Comparison of ENCODE assay signal across 23 cellular contexts in the genomic region with DNA sequence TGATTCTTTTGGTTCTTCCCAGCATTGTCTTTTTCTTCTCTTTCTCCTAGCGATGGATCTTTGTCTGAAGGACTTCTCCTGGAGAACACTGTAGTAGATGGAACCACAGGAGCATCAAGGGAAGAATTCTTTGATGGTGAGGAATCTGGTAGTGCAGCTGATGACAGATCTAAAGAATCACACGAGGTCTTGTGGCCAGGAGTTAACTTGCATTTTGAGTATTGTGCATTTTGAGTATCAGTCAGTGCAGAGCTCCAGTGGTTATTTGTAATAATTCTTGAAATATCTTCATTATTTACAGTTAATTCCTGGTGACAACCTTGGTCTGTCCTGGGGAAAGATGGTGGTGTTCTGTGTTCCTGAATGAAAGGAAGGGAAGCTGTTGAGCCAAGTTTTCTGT.
"Had no signal": no experiment of that assay in that cellular context is flagged by ENCODE, and none has a peak within 500 bp of the region (broad histone marks: within the 10 kb centered on the region; RNA-seq: fewer than 3 reads in every experiment).

No MANE protein-coding gene starts in this region.

- H3K4me3 ChIP-seq: left ventricle myocardium inferior, lung, mucosa of descending colon, ovary, spleen, tibial nerve, uterus had no signal

- H3K27me3 ChIP-seq: ovary, spleen, tibial nerve, uterus had no signal

- DNase-seq: hippocampal formation; kidney; left ventricle myocardium inferior; midbrain; mucosa of descending colon; naive thymus-derived CD4-positive, alpha-beta T cell; ovary; retina; right cardiac atrium; small intestine; spleen; stimulated activated CD4-positive, alpha-beta T cell treated with anti-CD3 and anti-CD28 coated beads, Interleukin-4, amount 100 ng/mL, for 24 hours; stimulated activated CD8-positive, alpha-beta memory T cell treated with anti-CD3 and anti-CD28 coated beads, Interleukin-4, amount 100 ng/mL, for 48 hours; stimulated activated naive B cell treated with anti-CD40 and anti-IgM and Interleukin-4, amounts not matched to agents 10 μg/mL and 1 μg/mL and 100 μg/mL, for 72 hours; substantia nigra; uterus had no signal

- H3K36me3 Mint-ChIP-seq: natural killer cell treated with Interleukin-12 subunit alpha and Interleukin-12 subunit beta and Interleukin-15 and Interleukin-18, amount 100 ng/mL, for 72 hours had no signal

- H3K4me1 Mint-ChIP-seq: naive thymus-derived CD4-positive, alpha-beta T cell; stimulated activated naive B cell treated with anti-CD40 and anti-IgM and Interleukin-4, amounts not matched to agents 10 μg/mL and 1 μg/mL and 100 μg/mL, for 72 hours had no signal

- H3K36me3 ChIP-seq: left ventricle myocardium inferior, ovary, spleen, uterus had no signal

- ATAC-seq: mucosa of descending colon; naive thymus-derived CD4-positive, alpha-beta T cell; natural killer cell treated with Interleukin-12 subunit alpha and Interleukin-12 subunit beta and Interleukin-15 and Interleukin-18, amount 100 ng/mL, for 72 hours; right cardiac atrium; sciatic nerve; stimulated activated naive B cell treated with anti-CD40 and anti-IgM and Interleukin-4, amounts not matched to agents 10 μg/mL and 1 μg/mL and 100 μg/mL, for 72 hours had no signal

- H3K9me3 Mint-ChIP-seq: natural killer cell treated with Interleukin-12 subunit alpha and Interleukin-12 subunit beta and Interleukin-15 and Interleukin-18, amount 100 ng/mL, for 72 hours; stimulated activated naive B cell treated with anti-CD40 and anti-IgM and Interleukin-4, amounts not matched to agents 10 μg/mL and 1 μg/mL and 100 μg/mL, for 72 hours; stimulated activated naive CD8-positive, alpha-beta T cell treated with anti-CD3 and anti-CD28 coated beads, Interleukin-15, Interleukin-2, amounts not matched to agents 100 ng/mL and 50 ng/mL, for 24 hours had no signal

- H3K27ac ChIP-seq: left ventricle myocardium inferior, ovary, spleen, tibial nerve, uterus had no signal

- H3K27me3 Mint-ChIP-seq: natural killer cell treated with Interleukin-12 subunit alpha and Interleukin-12 subunit beta and Interleukin-15 and Interleukin-18, amount 100 ng/mL, for 72 hours; progenitor cell of endocrine pancreas; type B pancreatic cell had no signal

- H3K4me1 ChIP-seq: left ventricle myocardium inferior, spleen, tibial nerve, uterus had no signal

- H3K9me3 ChIP-seq: left ventricle myocardium inferior, mucosa of descending colon, ovary, spleen, tibial nerve, uterus had no signal

- H3K4me3 Mint-ChIP-seq: naive thymus-derived CD4-positive, alpha-beta T cell; natural killer cell treated with Interleukin-12 subunit alpha and Interleukin-12 subunit beta and Interleukin-15 and Interleukin-18, amount 100 ng/mL, for 72 hours; stimulated activated naive B cell treated with anti-CD40 and anti-IgM and Interleukin-4, amounts not matched to agents 10 μg/mL and 1 μg/mL and 100 μg/mL, for 72 hours; stimulated activated naive CD8-positive, alpha-beta T cell treated with anti-CD3 and anti-CD28 coated beads, Interleukin-15, Interleukin-2, amounts not matched to agents 100 ng/mL and 50 ng/mL, for 24 hours; type B pancreatic cell had no signal

- H3K27ac Mint-ChIP-seq: naive thymus-derived CD4-positive, alpha-beta T cell; natural killer cell treated with Interleukin-12 subunit alpha and Interleukin-12 subunit beta and Interleukin-15 and Interleukin-18, amount 100 ng/mL, for 72 hours; progenitor cell of endocrine pancreas; stimulated activated naive B cell treated with anti-CD40 and anti-IgM and Interleukin-4, amounts not matched to agents 10 μg/mL and 1 μg/mL and 100 μg/mL, for 72 hours; stimulated activated naive CD8-positive, alpha-beta T cell treated with anti-CD3 and anti-CD28 coated beads, Interleukin-15, Interleukin-2, amounts not matched to agents 100 ng/mL and 50 ng/mL, for 24 hours; type B pancreatic cell had no signal
